ENCODE assay signal across 21 cellular contexts in genomic region chr4:180314972-180315371, GRCh38.
A peak's percentile ranks its signal among the peaks of the same experiment; 100 is the strongest.
DNase-seq lines count a peak whose midpoint lies in the region; ATAC-seq and TF ChIP-seq lines count a peak whose summit lies in the region.
"Had no signal": no experiment of that assay in that cellular context is flagged by ENCODE, and none has a peak within 500 bp of the region (broad histone marks: within the 10 kb centered on the region; RNA-seq: fewer than 3 reads in every experiment).

No MANE protein-coding gene starts in this region.

- H3K27me3 ChIP-seq in BLaER1 treated with 17β-estradiol and CSF1 and Interleukin-3, amounts not matched to agents 10 nM and 100 nM: no peaks in the 10 kb centered on the region
- H3K27me3 ChIP-seq in Loucy (ENCODE audit: insufficient read depth, low read length, poor library complexity, severe bottlenecking): no peaks in the 10 kb centered on the region
- H3K27me3 ChIP-seq: foreskin keratinocyte had no signal

- TF ChIP-seq CTCF in Loucy (conservative IDR thresholded peaks at IDR 0.05; ENCODE audit: low read length): no peak
- TF ChIP-seq CTCF in natural killer cell (IDR thresholded peaks at IDR 0.05): no peak
- TF ChIP-seq CTCF in omental fat pad (IDR thresholded peaks at IDR 0.05): no peak

- no peaks in the 10 kb centered on the region for H3K4me1 Mint-ChIP-seq in natural killer cell
- H3K4me1 Mint-ChIP-seq: activated naive CD8-positive, alpha-beta T cell treated with anti-CD3 and anti-CD28 coated beads, Interleukin-2, amount 50 U/mL, for 24 hours; neural crest cell had no signal

- H3K4me3 Mint-ChIP-seq in natural killer cell: no peak overlapping the region
- H3K4me3 Mint-ChIP-seq: activated CD8-positive, alpha-beta T cell treated with anti-CD3 and anti-CD28 coated beads, Interleukin-2, amount 10 ng/mL, durations not matched to agents 7 days and 5 days; activated naive CD8-positive, alpha-beta T cell treated with anti-CD3 and anti-CD28 coated beads, Interleukin-2, amount 50 U/mL, for 24 hours; mesothelial cell of epicardium; neural crest cell had no signal

- intact Hi-C loops in natural killer cell (cut with micrococcal nuclease): no loop called here

- no peaks in the 10 kb centered on the region for H3K36me3 ChIP-seq in BLaER1 treated with 17β-estradiol and CSF1 and Interleukin-3, amounts not matched to agents 10 nM and 100 nM
- no peaks in the 10 kb centered on the region for H3K36me3 ChIP-seq in Loucy (ENCODE audit: insufficient read depth, low read length)

- no peaks in the 10 kb centered on the region for H3K79me2 ChIP-seq in Loucy (ENCODE audit: insufficient read depth, low read length)

- no peaks in the 10 kb centered on the region for H3K9me2 ChIP-seq in Loucy (replicated peaks; ENCODE audit: low read depth, low read length)

- DNase-seq in natural killer cell: no peak
- no peak for DNase-seq in omental fat pad (ENCODE audit: low spot score)
- DNase-seq in NCI-H1105 treated with DMSO at 0.1 percent for 48 hours (lab: John Stamatoyannopoulos, UW): no peak
- DNase-seq: activated CD8-positive, alpha-beta T cell treated with anti-CD3 and anti-CD28 coated beads, Interleukin-2, amount 10 ng/mL, durations not matched to agents 7 days and 5 days; activated naive CD8-positive, alpha-beta T cell treated with anti-CD3 and anti-CD28 coated beads, Interleukin-2, amount 50 U/mL, for 24 hours; cortex of kidney; DMS153; foreskin keratinocyte; Kasumi-1; NCI-H1436 treated with DMSO at 0.1 percent for 48 hours; stimulated activated naive CD4-positive, alpha-beta T cell treated with Interleukin-2 at 50 U/mL for 16 hours; T-helper 1 cell; trophoblast cell had no signal

- H3K9me3 Mint-ChIP-seq in natural killer cell: peaks cover 19 to 28% of the 10 kb centered on the region in 2 donors
- H3K9me3 Mint-ChIP-seq: mesothelial cell of epicardium, neural crest cell had no signal

- H3K27ac Mint-ChIP-seq in natural killer cell: no peak overlapping the region
- H3K27ac Mint-ChIP-seq: activated CD8-positive, alpha-beta T cell treated with anti-CD3 and anti-CD28 coated beads, Interleukin-2, amount 10 ng/mL, durations not matched to agents 7 days and 5 days; activated naive CD8-positive, alpha-beta T cell treated with anti-CD3 and anti-CD28 coated beads, Interleukin-2, amount 50 U/mL, for 24 hours; mesothelial cell of epicardium had no signal

- no peaks in the 10 kb centered on the region for H3K9me3 ChIP-seq in BLaER1 treated with 17β-estradiol and CSF1 and Interleukin-3, amounts not matched to agents 10 nM and 100 nM (replicated peaks in 1 of 11)
- H3K9me3 ChIP-seq in Loucy (ENCODE audit: insufficient read depth, low read depth, low read length): no peaks in the 10 kb centered on the region

- H3K4me2 ChIP-seq in BLaER1 treated with 17β-estradiol and CSF1 and Interleukin-3, amounts not matched to agents 10 nM and 100 nM: peak overlapping the region; percentile 8 to 75 (median 51); a peak in 19 of 22 replicates
- no peak overlapping the region for H3K4me2 ChIP-seq in Loucy (ENCODE audit: low read depth, low read length, poor library complexity, severe bottlenecking)

- peaks cover 16% of the 10 kb centered on the region for H3K36me3 Mint-ChIP-seq in natural killer cell
- H3K36me3 Mint-ChIP-seq: mesothelial cell of epicardium had no signal

- no peak overlapping the region for H3K27ac ChIP-seq in BLaER1 treated with 17β-estradiol and CSF1 and Interleukin-3, amounts not matched to agents 10 nM and 100 nM
- H3K27ac ChIP-seq: foreskin keratinocyte, VCaP had no signal

- H3K4me3 ChIP-seq in BLaER1 treated with 17β-estradiol and CSF1 and Interleukin-3, amounts not matched to agents 10 nM and 100 nM: peak overlapping the region in 1 of 10 experiments; percentile 27; a peak in 2 of 20 replicates
- H3K4me3 ChIP-seq in Loucy (ENCODE audit: low read length, poor library complexity, severe bottlenecking): no peak overlapping the region

- peak; percentile 67 for ATAC-seq in GM18907 (IDR thresholded peaks at IDR 0.05; ENCODE audit: unreplicated experiment)
- peak; percentile 40 for ATAC-seq in HG02759 (IDR thresholded peaks at IDR 0.05; ENCODE audit: unreplicated experiment)
- no peak for ATAC-seq in HG03025 (IDR thresholded peaks at IDR 0.05; ENCODE audit: low FRiP score, unreplicated experiment)
- ATAC-seq in natural killer cell: no peak
- no peak for ATAC-seq in omental fat pad (ENCODE audit: low FRiP score)
- ATAC-seq: activated CD8-positive, alpha-beta T cell treated with anti-CD3 and anti-CD28 coated beads, Interleukin-2, amount 10 ng/mL, durations not matched to agents 7 days and 5 days; activated naive CD8-positive, alpha-beta T cell treated with anti-CD3 and anti-CD28 coated beads, Interleukin-2, amount 50 U/mL, for 24 hours; foreskin keratinocyte had no signal

- H3K27me3 Mint-ChIP-seq in natural killer cell (ENCODE audit: low read depth in 2 of 2): no peaks in the 10 kb centered on the region
- H3K27me3 Mint-ChIP-seq: activated naive CD8-positive, alpha-beta T cell treated with anti-CD3 and anti-CD28 coated beads, Interleukin-2, amount 50 U/mL, for 24 hours had no signal

- H3K4me1 ChIP-seq in BLaER1 treated with 17β-estradiol and CSF1 and Interleukin-3, amounts not matched to agents 10 nM and 100 nM: peaks cover 0 to 21% (median 9%) of the 10 kb centered on the region in 10 experiments; a peak in 11 of 20 replicates
- H3K4me1 ChIP-seq in Loucy (ENCODE audit: insufficient read depth, low read length, poor library complexity, severe bottlenecking): no peaks in the 10 kb centered on the region
- H3K4me1 ChIP-seq: foreskin keratinocyte had no signal

- H3K9ac ChIP-seq in BLaER1 treated with 17β-estradiol and CSF1 and Interleukin-3, amounts not matched to agents 10 nM and 100 nM: no peak overlapping the region; a peak in 1 of 22 replicates
- H3K9ac ChIP-seq in Loucy (ENCODE audit: low read depth, low read length, poor library complexity, severe bottlenecking): no peak overlapping the region

- no peaks in the 10 kb centered on the region for H3F3A ChIP-seq in Loucy (ENCODE audit: low read depth)

- H2AFZ ChIP-seq in Loucy (ENCODE audit: low read length): 0 out of 2 replicates have a peak overlapping the region, but pooled peaks have one; percentile 48

- no peaks in the 10 kb centered on the region for H4K20me1 ChIP-seq in BLaER1 treated with 17β-estradiol and CSF1 and Interleukin-3, amounts not matched to agents 10 nM and 100 nM
- H4K20me1 ChIP-seq in Loucy (ENCODE audit: insufficient read depth, low read length, poor library complexity, severe bottlenecking): no peaks in the 10 kb centered on the region

Comparison
In these comparisons a context has a peak if more than half of its experiments do, and no peak if none do; other contexts are left out.
1. ATAC-seq: peak in GM18907 (single experiment) and HG02759 (single experiment); none in HG03025 (single experiment), natural killer cell (0 of 3) and omental fat pad (single experiment).